Comparison of ENCODE assay signal across 22 cellular contexts in the genomic region with DNA sequence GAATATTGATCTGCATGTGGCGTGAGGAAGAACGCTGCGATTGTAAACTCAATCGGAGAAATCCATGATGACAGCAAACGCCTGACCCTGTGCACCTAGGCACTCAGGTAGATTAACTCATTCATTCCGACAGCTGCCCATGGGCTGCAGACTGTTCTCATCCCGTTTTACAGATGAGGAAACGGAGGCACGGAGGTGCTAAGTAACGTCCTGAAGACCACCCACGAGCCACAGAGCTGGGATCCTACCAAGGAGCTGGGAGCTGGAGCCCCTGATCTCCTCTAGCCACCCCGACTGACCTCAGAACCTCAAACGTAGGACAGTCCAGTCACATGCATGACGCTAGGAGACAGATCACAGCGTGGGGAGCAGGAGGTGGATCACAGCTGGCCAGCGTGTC.
DNase-seq lines count a peak whose midpoint lies in the region; ATAC-seq, FAIRE-seq and TF ChIP-seq lines count a peak whose summit lies in the region.
"Had no signal": no experiment of that assay in that cellular context is flagged by ENCODE, and none has a peak within 500 bp of the region (broad histone marks: within the 10 kb centered on the region; RNA-seq: fewer than 3 reads in every experiment).

No MANE protein-coding gene starts in this region.

- ATAC-seq in Right ventricle myocardium superior (ENCODE audit: poor library complexity) (no peak), heart right ventricle (no peak)
- ATAC-seq: HCT116, K562 had no signal

- no peaks in the 10 kb centered on the region for H4K20me1 ChIP-seq in osteoblast (ENCODE audit: insufficient read depth, low read length)

- 81% methylated on average over 16 of the region's 16 CpGs for WGBS in heart right ventricle, 2 donors
- 86 to 87% methylated on average over 16 of the region's 16 CpGs for WGBS in thyroid gland, 2 donors

- peak; percentile 53 for FAIRE-seq in urothelium cell line (lab: Jason Lieb, UNC)
- FAIRE-seq: GM12892, GM18507, HTR-8/SVneo, K562 had no signal

- H3K27me3 ChIP-seq in heart right ventricle (peaks cover 0 to 6% (median 0%) of the 10 kb centered on the region in 7 donors), osteoblast (ENCODE audit: insufficient read depth, low read length) (no peaks in the 10 kb centered on the region), thyroid gland (no peaks in the 10 kb centered on the region)

- TF ChIP-seq CTCF in heart right ventricle (IDR thresholded peaks at IDR 0.05): no peak
- TF ChIP-seq CTCF in osteoblast (IDR thresholded peaks at IDR 0.05; ENCODE audit: extremely low read depth, low read depth, low read length): no peak
- no peak for TF ChIP-seq CTCF in thyroid gland (IDR thresholded peaks at IDR 0.05)

- no peaks in the 10 kb centered on the region for H3K4me1 ChIP-seq in heart right ventricle
- H3K4me1 ChIP-seq in osteoblast (ENCODE audit: insufficient read depth, low read length): no peaks in the 10 kb centered on the region
- H3K4me1 ChIP-seq in thyroid gland: no peaks in the 10 kb centered on the region

- no peak overlapping the region for H2AFZ ChIP-seq in osteoblast (ENCODE audit: low read length)

- TF ChIP-seq POLR2A in thyroid gland (IDR thresholded peaks at IDR 0.05): no peak

- intact Hi-C loops in Right ventricle myocardium superior (cut with DNase I): no loop called here
- intact Hi-C loops in heart right ventricle (cut with DNase I): no loop called here
- intact Hi-C loops in thyroid gland (cut with DNase I): no loop called here

- H3K36me3 ChIP-seq in heart right ventricle (no peaks in the 10 kb centered on the region), osteoblast (ENCODE audit: insufficient read depth, low read length) (no peaks in the 10 kb centered on the region), thyroid gland (no peaks in the 10 kb centered on the region)

- H3K27ac ChIP-seq in heart right ventricle (no peak overlapping the region), osteoblast (ENCODE audit: low read depth, low read length) (no peak overlapping the region), thyroid gland (no peak overlapping the region)
- H3K27ac ChIP-seq: 22Rv1 had no signal

- H3K4me3 ChIP-seq in heart right ventricle (no peak overlapping the region), osteoblast (ENCODE audit: insufficient read depth, low read length) (no peak overlapping the region), thyroid gland (replicated peaks in 1 of 3) (no peak overlapping the region)
- H3K4me3 ChIP-seq: K562 had no signal

- H3K9me3 ChIP-seq in heart right ventricle (no peaks in the 10 kb centered on the region), osteoblast (ENCODE audit: low read depth, low read length) (no peaks in the 10 kb centered on the region), thyroid gland (no peaks in the 10 kb centered on the region)

- no peaks in the 10 kb centered on the region for H3K79me2 ChIP-seq in osteoblast (ENCODE audit: insufficient read depth, low read length)

- DNase-seq in Right ventricle myocardium superior (peak; percentile 2), heart right ventricle (no peak), osteoblast (ENCODE audit: insufficient read length, low spot score, missing footprints) (peak; percentile 25), urothelium cell line (ENCODE audit: low spot score) (no peak), T-helper 9 cell (no peak), thyroid gland (no peak), NCI-H2171 (lab: John Stamatoyannopoulos, UW) (no peak)
- DNase-seq: C1 segment of cervical spinal cord; CD4-positive, alpha-beta T cell; DMS153; DMS79; GDM1; GOT3; H7; HFFc6; IMR-90 had no signal

- no peak overlapping the region for H3K4me2 ChIP-seq in osteoblast (ENCODE audit: insufficient read depth, low read length)

Comparison
In these comparisons a context has a peak if more than half of its experiments do, and no peak if none do; other contexts are left out.
1. DNase-seq: peak in Right ventricle myocardium superior (single experiment) and osteoblast (single experiment); none in heart right ventricle (0 of 2), urothelium cell line (single experiment), T-helper 9 cell (single experiment), thyroid gland (0 of 2) and NCI-H2171 (single experiment).